In genomic region chr16:17155480-17155879, GRCh38 we compare ENCODE assay signal across 15 cellular contexts.
DNase-seq lines count a peak whose midpoint lies in the region; ATAC-seq, FAIRE-seq and TF ChIP-seq lines count a peak whose summit lies in the region.
"Had no signal": no experiment of that assay in that cellular context is flagged by ENCODE, and none has a peak within 500 bp of the region (broad histone marks: within the 10 kb centered on the region; RNA-seq: fewer than 3 reads in every experiment).

No MANE protein-coding gene starts in this region.

- no peak for ATAC-seq in stimulated activated memory B cell treated with anti-CD40 and anti-IgM and Interleukin-4, amounts not matched to agents 10 μg/mL and 1 μg/mL and 100 μg/mL, for 72 hours
- ATAC-seq: A549, HCT116 had no signal

- H3K27ac Mint-ChIP-seq in stimulated activated memory B cell treated with anti-CD40 and anti-IgM and Interleukin-4, amounts not matched to agents 10 μg/mL and 1 μg/mL and 100 μg/mL, for 72 hours = peak overlapping the region; percentile 70
- H3K27ac Mint-ChIP-seq: CD4-positive, alpha-beta T cell had no signal

- H3K27me3 Mint-ChIP-seq in stimulated activated memory B cell treated with anti-CD40 and anti-IgM and Interleukin-4, amounts not matched to agents 10 μg/mL and 1 μg/mL and 100 μg/mL, for 72 hours = no peaks in the 10 kb centered on the region
- H3K27me3 Mint-ChIP-seq: CD4-positive, alpha-beta T cell had no signal

- H3K9me3 Mint-ChIP-seq in stimulated activated memory B cell treated with anti-CD40 and anti-IgM and Interleukin-4, amounts not matched to agents 10 μg/mL and 1 μg/mL and 100 μg/mL, for 72 hours = no peaks in the 10 kb centered on the region
- H3K9me3 Mint-ChIP-seq: CD4-positive, alpha-beta T cell had no signal

- peaks cover 41% of the 10 kb centered on the region for H3K36me3 Mint-ChIP-seq in stimulated activated memory B cell treated with anti-CD40 and anti-IgM and Interleukin-4, amounts not matched to agents 10 μg/mL and 1 μg/mL and 100 μg/mL, for 72 hours

- no peak overlapping the region for H3K4me3 Mint-ChIP-seq in stimulated activated memory B cell treated with anti-CD40 and anti-IgM and Interleukin-4, amounts not matched to agents 10 μg/mL and 1 μg/mL and 100 μg/mL, for 72 hours
- H3K4me3 Mint-ChIP-seq: CD4-positive, alpha-beta T cell had no signal

- FAIRE-seq in GM12892 (lab: Jason Lieb, UNC) = no peak
- FAIRE-seq: A549, GM19239, H54 had no signal

- DNase-seq in EH (ENCODE audit: low read depth) (peak; percentile 8), NOMO-1 treated with dmso at 0.1 percent for 144 hours (lab: John Stamatoyannopoulos, UW; ENCODE audit: unreplicated experiment) (peak; percentile 20), medulla oblongata (ENCODE audit: extremely low spot score) (peak; percentile 5), GM12892 (ENCODE audit: insufficient read length) (no peak), AML-193 (lab: John Stamatoyannopoulos, UW) (no peak), NCI-H526 treated with DMSO at 0.1 percent for 48 hours (lab: John Stamatoyannopoulos, UW) (no peak)
- DNase-seq: Calu3; CD4-positive, alpha-beta T cell; DMS 273 treated with DMSO at 0.1 percent for 48 hours; GM23248 had no signal

- peaks cover 14% of the 10 kb centered on the region for H3K4me1 Mint-ChIP-seq in stimulated activated memory B cell treated with anti-CD40 and anti-IgM and Interleukin-4, amounts not matched to agents 10 μg/mL and 1 μg/mL and 100 μg/mL, for 72 hours

- no peak for TF ChIP-seq POLR2A in GM12892 (IDR thresholded peaks at IDR 0.05; ENCODE audit: low read depth, low read length)

Comparison
In these comparisons a context has a peak if more than half of its experiments do, and no peak if none do; other contexts are left out.
1. DNase-seq: peak in EH (single experiment), NOMO-1 treated with dmso at 0.1 percent for 144 hours (single experiment) and medulla oblongata (single experiment); none in GM12892 (single experiment), AML-193 (0 of 2) and NCI-H526 treated with DMSO at 0.1 percent for 48 hours (single experiment).